9 cellular contexts compared by ENCODE assay signal in the genomic region with DNA sequence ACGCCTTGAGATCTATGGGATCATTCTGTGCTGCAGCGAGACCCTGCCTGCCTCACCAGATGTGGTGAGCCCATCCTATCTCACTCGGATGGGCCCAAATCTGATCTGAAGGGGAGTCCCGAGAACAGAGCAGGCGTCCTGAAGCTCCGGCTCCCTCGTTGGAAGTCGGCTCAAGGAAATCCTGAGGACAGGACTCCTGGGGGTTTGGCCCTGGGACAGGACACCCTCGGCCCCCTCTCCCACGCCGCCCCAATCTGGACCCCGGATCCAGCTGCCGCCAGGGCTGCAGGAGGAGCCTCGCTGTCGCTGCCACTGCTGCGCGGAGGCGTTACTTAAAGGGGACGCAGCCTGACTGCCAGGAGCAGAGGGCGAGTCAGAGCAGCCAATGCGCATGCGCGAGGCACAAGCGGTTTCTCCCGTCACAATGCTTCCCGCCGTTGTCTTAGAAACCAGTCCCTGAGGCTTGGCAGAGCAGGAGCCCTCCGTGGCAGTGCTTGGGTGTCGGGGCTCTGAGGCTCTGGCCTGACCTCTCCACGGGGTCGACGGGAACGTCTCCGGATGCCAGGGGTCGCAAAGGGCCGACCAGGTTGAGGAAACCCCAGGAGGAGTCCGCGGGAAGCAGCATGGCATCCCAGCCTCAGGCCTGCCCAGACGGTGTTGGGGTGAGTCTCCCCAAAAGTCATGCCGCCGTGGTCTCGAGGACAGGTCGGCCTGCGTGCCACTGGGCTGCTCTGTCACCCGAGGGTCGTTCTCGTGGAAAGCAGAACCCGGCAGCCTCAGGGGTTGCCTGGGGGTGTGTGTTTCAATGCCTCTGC.
A peak's percentile ranks its signal among the peaks of the same experiment; 100 is the strongest.
DNase-seq lines count a peak whose midpoint lies in the region; ATAC-seq and TF ChIP-seq lines count a peak whose summit lies in the region.
"Had no signal": no experiment of that assay in that cellular context is flagged by ENCODE, and none has a peak within 500 bp of the region (broad histone marks: within the 10 kb centered on the region; RNA-seq: fewer than 3 reads in every experiment).

No MANE protein-coding gene starts in this region.

- H3K27me3 Mint-ChIP-seq in activated T-helper 17 cell treated with anti-CD3 and anti-CD28 coated beads, Interleukin-2, amount 50 U/mL, for 72 hours, result no peaks in the 10 kb centered on the region
- no peaks in the 10 kb centered on the region for H3K27me3 Mint-ChIP-seq in osteocyte (ENCODE audit: unreplicated experiment)

- peak; percentile 78 for ATAC-seq in activated T-helper 17 cell treated with anti-CD3 and anti-CD28 coated beads, Interleukin-2, amount 50 U/mL, for 72 hours (replicated peaks)
- no peak for ATAC-seq in HG03039 (IDR thresholded peaks at IDR 0.05; ENCODE audit: unreplicated experiment)
- ATAC-seq: psoas muscle had no signal

- no peaks in the 10 kb centered on the region for H3K36me3 Mint-ChIP-seq in activated T-helper 17 cell treated with anti-CD3 and anti-CD28 coated beads, Interleukin-2, amount 50 U/mL, for 72 hours (ENCODE audit: low read depth)
- no peaks in the 10 kb centered on the region for H3K36me3 Mint-ChIP-seq in osteocyte (ENCODE audit: unreplicated experiment)

- no peaks in the 10 kb centered on the region for H3K4me1 Mint-ChIP-seq in activated T-helper 17 cell treated with anti-CD3 and anti-CD28 coated beads, Interleukin-2, amount 50 U/mL, for 72 hours
- H3K4me1 Mint-ChIP-seq in osteocyte (ENCODE audit: unreplicated experiment), result no peaks in the 10 kb centered on the region

- peaks cover 3% of the 10 kb centered on the region for H3K9me3 Mint-ChIP-seq in activated T-helper 17 cell treated with anti-CD3 and anti-CD28 coated beads, Interleukin-2, amount 50 U/mL, for 72 hours
- H3K9me3 Mint-ChIP-seq in osteocyte (ENCODE audit: unreplicated experiment), result peaks cover 31% of the 10 kb centered on the region

- DNase-seq in NCI-H510A treated with DMSO at 0.1 percent for 48 hours (lab: John Stamatoyannopoulos, UW) (peak; percentile 0), NCI-H510A (lab: John Stamatoyannopoulos, UW) (no peak), NCI-H2227 treated with DMSO at 0.1 percent for 48 hours (lab: John Stamatoyannopoulos, UW) (peak; percentile 76), osteocyte (ENCODE audit: extremely low spot score, unreplicated experiment) (no peak), AG08396 (ENCODE audit: low spot score) (no peak)
- peak; percentile 55 for DNase-seq in stimulated activated CD4-positive, alpha-beta T cell treated with anti-CD3 and anti-CD28 coated beads, Interleukin-15, amount 100 ng/mL, for 24 hours

- no peak for TF ChIP-seq CTCF in osteocyte (IDR thresholded peaks at IDR 0.05)

- H3K4me3 Mint-ChIP-seq in activated T-helper 17 cell treated with anti-CD3 and anti-CD28 coated beads, Interleukin-2, amount 50 U/mL, for 72 hours, result peak overlapping the region; percentile 40
- no peak overlapping the region for H3K4me3 Mint-ChIP-seq in osteocyte (ENCODE audit: unreplicated experiment)

- H3K27ac Mint-ChIP-seq in activated T-helper 17 cell treated with anti-CD3 and anti-CD28 coated beads, Interleukin-2, amount 50 U/mL, for 72 hours, result no peak overlapping the region
- no peak overlapping the region for H3K27ac Mint-ChIP-seq in osteocyte (ENCODE audit: unreplicated experiment)

Comparison
In these comparisons a context has a peak if more than half of its experiments do, and no peak if none do; other contexts are left out.
1. DNase-seq: peak in NCI-H510A treated with DMSO at 0.1 percent for 48 hours (single experiment), NCI-H2227 treated with DMSO at 0.1 percent for 48 hours (single experiment) and stimulated activated CD4-positive, alpha-beta T cell treated with anti-CD3 and anti-CD28 coated beads, Interleukin-15, amount 100 ng/mL, for 24 hours (single experiment); none in NCI-H510A (single experiment), osteocyte (single experiment) and AG08396 (single experiment).